In the genomic region with DNA sequence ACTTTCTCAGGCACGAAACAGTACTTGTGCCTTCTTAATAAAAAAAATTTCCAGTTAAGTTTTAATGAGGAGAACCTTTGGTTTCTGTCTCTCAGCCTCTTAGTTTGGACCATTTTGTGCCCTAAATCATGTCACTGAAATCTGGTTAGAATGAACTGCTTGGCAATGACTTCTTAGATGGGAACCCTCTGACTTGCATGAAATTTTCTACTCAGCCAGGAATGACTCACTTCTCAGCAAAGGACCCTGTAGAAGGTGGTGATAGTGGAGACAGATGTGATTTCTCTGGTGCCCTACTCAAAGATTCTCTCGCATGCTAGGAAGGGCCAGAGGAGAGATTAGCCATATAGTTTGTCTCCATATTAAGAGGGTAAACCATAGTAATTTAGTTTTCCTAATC, we compare ENCODE assay signal across 2 cellular contexts.
TF ChIP-seq lines count a peak whose summit lies in the region.

No MANE protein-coding gene starts in this region.

TF ChIP-seq in IMR-90, 13 proteins besides CTCF, POLR2A, EP300 and RAD21:
- no peak for TF ChIP-seq SMC3 (IDR thresholded peaks at IDR 0.05; ENCODE audit: low read depth, low read length)
- 0 out of 2 replicates have a peak, but pooled peaks have one; percentile 19 for TF ChIP-seq FOS (IDR thresholded peaks at IDR 0.05; ENCODE audit: low read depth, low read length)

TF ChIP-seq in GM12878, 131 proteins besides CTCF, POLR2A, EP300 and RAD21:
- no peak for TF ChIP-seq SREBF2 (IDR thresholded peaks at IDR 0.05; ENCODE audit: low read length)
- TF ChIP-seq, protein P1, sequence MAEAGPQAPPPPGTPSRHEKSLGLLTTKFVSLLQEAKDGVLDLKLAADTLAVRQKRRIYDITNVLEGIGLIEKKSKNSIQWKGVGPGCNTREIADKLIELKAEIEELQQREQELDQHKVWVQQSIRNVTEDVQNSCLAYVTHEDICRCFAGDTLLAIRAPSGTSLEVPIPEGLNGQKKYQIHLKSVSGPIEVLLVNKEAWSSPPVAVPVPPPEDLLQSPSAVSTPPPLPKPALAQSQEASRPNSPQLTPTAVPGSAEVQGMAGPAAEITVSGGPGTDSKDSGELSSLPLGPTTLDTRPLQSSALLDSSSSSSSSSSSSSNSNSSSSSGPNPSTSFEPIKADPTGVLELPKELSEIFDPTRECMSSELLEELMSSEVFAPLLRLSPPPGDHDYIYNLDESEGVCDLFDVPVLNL (IDR thresholded peaks at IDR 0.05; ENCODE audit: low read depth, low read length): no peak
- TF ChIP-seq TARDBP (IDR thresholded peaks at IDR 0.05; ENCODE audit: borderline replicate concordance): no peak
